Comparison of ENCODE assay signal across 8 cellular contexts in genomic region chr3:72719137-72719536, GRCh38.
"Had no signal": no experiment of that assay in that cellular context is flagged by ENCODE, and none has a peak within 500 bp of the region (broad histone marks: within the 10 kb centered on the region; RNA-seq: fewer than 3 reads in every experiment).

No MANE protein-coding gene starts in this region.

- H3K27ac ChIP-seq: GM23248 had no signal

- H3K36me3 ChIP-seq: HAP-1 had no signal

- H3K4me3 ChIP-seq: GM23248, HAP-1 had no signal

- H3K9ac ChIP-seq: GM23248 had no signal

- FAIRE-seq: HTR-8/SVneo had no signal

- ATAC-seq: HCT116 had no signal

- DNase-seq: GM23248, GOT3, H7, IMR-90, KBM-7 had no signal

- H3K9me3 ChIP-seq: HAP-1 had no signal

- H2AFZ ChIP-seq: GM23248 had no signal
